Comparison of ENCODE assay signal across 34 cellular contexts in the genomic region with DNA sequence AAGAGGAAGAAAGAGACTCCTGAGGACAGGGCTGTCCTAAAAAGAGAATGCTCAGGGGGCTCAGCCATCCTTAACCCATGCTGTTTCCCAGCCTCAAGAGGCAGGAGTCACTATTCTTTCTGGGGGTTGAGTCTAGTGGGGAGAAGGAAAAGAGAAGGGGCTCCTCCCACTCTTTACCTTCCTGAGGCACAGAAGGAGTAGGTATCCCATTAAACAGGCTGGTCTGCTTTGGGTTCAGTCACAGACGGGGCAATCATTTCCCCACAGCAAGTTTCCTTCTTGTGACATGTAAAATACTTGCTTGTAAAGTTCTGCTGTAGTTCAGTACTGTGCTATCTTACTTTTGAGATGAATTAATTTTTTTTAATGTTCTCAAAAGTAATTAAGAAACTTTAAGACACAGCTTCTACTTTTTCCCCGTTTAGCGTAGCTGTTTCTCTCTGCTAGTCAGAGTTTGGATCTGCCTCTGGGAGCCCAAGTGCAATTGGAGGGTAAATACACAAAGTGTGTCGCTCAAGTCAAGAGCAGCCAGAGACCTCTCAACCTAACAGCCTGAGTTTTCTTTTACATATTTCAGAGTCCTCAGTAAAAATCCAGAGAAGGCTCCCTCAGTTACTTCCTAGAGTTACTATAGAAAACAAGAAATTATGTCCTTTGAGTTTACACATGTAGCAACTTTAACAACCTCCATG. TPM values are rescaled to one million over a fixed set of nuclear protein-coding genes. Genes with fewer than 3 reads are reported as not detected.
"Had no signal": no experiment of that assay in that cellular context is flagged by ENCODE, and none has a peak within 500 bp of the region (broad histone marks: within the 10 kb centered on the region; RNA-seq: fewer than 3 reads in every experiment).

No MANE protein-coding gene starts in this region.

- ATAC-seq: activated CD4-positive, CD25-positive, alpha-beta regulatory T cell treated with anti-CD3 and anti-CD28 coated beads, Interleukin-2, amount 50 U/mL, for 24 hours; activated CD8-positive, alpha-beta memory T cell treated with anti-CD3 and anti-CD28 coated beads, Interleukin-2, amount 10 ng/mL, durations not matched to agents 7 days and 5 days; activated CD8-positive, alpha-beta T cell treated with anti-CD3 and anti-CD28 coated beads, Interleukin-2, amount 10 ng/mL, durations not matched to agents 7 days and 5 days; activated naive CD4-positive, alpha-beta T cell treated with anti-CD3 and anti-CD28 coated beads, Interleukin-2, amount 50 U/mL, for 72 hours; activated naive CD8-positive, alpha-beta T cell treated with anti-CD3 and anti-CD28 coated beads, Interleukin-2, amount 50 U/mL, for 24 hours; body of pancreas; Panc1; Right ventricle myocardium inferior had no signal

- H3K4me3 ChIP-seq: ascending aorta, body of pancreas, SK-N-MC had no signal

- H3K9me3 Mint-ChIP-seq: activated naive CD4-positive, alpha-beta T cell treated with anti-CD3 and anti-CD28 coated beads, Interleukin-2, amount 50 U/mL, for 72 hours; activated naive CD8-positive, alpha-beta T cell treated with anti-CD3 and anti-CD28 coated beads, Interleukin-2, amount 50 U/mL, for 24 hours; activated T-cell treated with anti-CD3 and anti-CD28 coated beads, Interleukin-2, amount 50 U/mL, for 24 hours had no signal

- H3K27ac ChIP-seq: ascending aorta, body of pancreas, SK-N-MC, WERI-Rb-1 had no signal

- DNase-seq: activated CD4-positive, alpha-beta T cell treated with anti-CD3 and anti-CD28 coated beads for 4 hours; activated CD8-positive, alpha-beta memory T cell treated with anti-CD3 and anti-CD28 coated beads, Interleukin-2, amount 10 ng/mL, durations not matched to agents 7 days and 5 days; activated CD8-positive, alpha-beta T cell treated with anti-CD3 and anti-CD28 coated beads, Interleukin-2, amount 10 ng/mL, durations not matched to agents 7 days and 5 days; activated effector memory CD4-positive, alpha-beta T cell treated with anti-CD3 and anti-CD28 coated beads, Interleukin-2, amount 50 U/mL, for 16 hours; activated naive CD4-positive, alpha-beta T cell treated with Interleukin-2 at 50 U/mL for 16 hours; activated naive CD8-positive, alpha-beta T cell treated with anti-CD3 and anti-CD28 coated beads, Interleukin-2, amount 50 U/mL, for 24 hours; activated T-cell treated with anti-CD3 and anti-CD28 coated beads, Interleukin-2, amount 50 U/mL, for 24 hours; amniotic stem cell; body of pancreas; central memory CD4-positive, alpha-beta T cell; KG1; NCI-H1092; NCI-H1417 treated with DMSO at 0.1 percent for 48 hours; NCI-H1694; NCI-H2029; NCI-H345; NCI-H510A; NCI-H526 treated with DMSO at 0.1 percent for 48 hours; NCI-H82; NK-92 treated with Interleukin-12 subunit alpha and Interleukin-12 subunit beta, amount 100 ng/mL, for 24 hours; OCI-M1; RPMI8226; T-helper 1 cell; WERI-Rb-1 had no signal

- H3K4me1 Mint-ChIP-seq: activated CD8-positive, alpha-beta memory T cell treated with anti-CD3 and anti-CD28 coated beads, Interleukin-2, amount 10 ng/mL, durations not matched to agents 7 days and 5 days; activated naive CD8-positive, alpha-beta T cell treated with anti-CD3 and anti-CD28 coated beads, Interleukin-2, amount 50 U/mL, for 24 hours had no signal

- H3K9me3 ChIP-seq: ascending aorta, body of pancreas had no signal

- H3K4me1 ChIP-seq: ascending aorta, body of pancreas had no signal

- H3K36me3 Mint-ChIP-seq: activated CD8-positive, alpha-beta memory T cell treated with anti-CD3 and anti-CD28 coated beads, Interleukin-2, amount 10 ng/mL, durations not matched to agents 7 days and 5 days; activated naive CD4-positive, alpha-beta T cell treated with anti-CD3 and anti-CD28 coated beads, Interleukin-2, amount 50 U/mL, for 72 hours had no signal

- H3K4me3 Mint-ChIP-seq: activated CD8-positive, alpha-beta memory T cell treated with anti-CD3 and anti-CD28 coated beads, Interleukin-2, amount 10 ng/mL, durations not matched to agents 7 days and 5 days; activated CD8-positive, alpha-beta T cell treated with anti-CD3 and anti-CD28 coated beads, Interleukin-2, amount 10 ng/mL, durations not matched to agents 7 days and 5 days; activated naive CD8-positive, alpha-beta T cell treated with anti-CD3 and anti-CD28 coated beads, Interleukin-2, amount 50 U/mL, for 24 hours; activated T-cell treated with anti-CD3 and anti-CD28 coated beads, Interleukin-2, amount 50 U/mL, for 24 hours had no signal

- H3K27ac Mint-ChIP-seq: activated CD8-positive, alpha-beta memory T cell treated with anti-CD3 and anti-CD28 coated beads, Interleukin-2, amount 10 ng/mL, durations not matched to agents 7 days and 5 days; activated CD8-positive, alpha-beta T cell treated with anti-CD3 and anti-CD28 coated beads, Interleukin-2, amount 10 ng/mL, durations not matched to agents 7 days and 5 days; activated naive CD4-positive, alpha-beta T cell treated with anti-CD3 and anti-CD28 coated beads, Interleukin-2, amount 50 U/mL, for 72 hours; activated naive CD8-positive, alpha-beta T cell treated with anti-CD3 and anti-CD28 coated beads, Interleukin-2, amount 50 U/mL, for 24 hours; activated T-cell treated with anti-CD3 and anti-CD28 coated beads, Interleukin-2, amount 50 U/mL, for 24 hours had no signal

- H3K36me3 ChIP-seq: ascending aorta, WERI-Rb-1 had no signal

- H3K27me3 ChIP-seq: ascending aorta had no signal

- FAIRE-seq: bronchial epithelial cell had no signal

RNA-seq across cellular contexts. Expression of a gene that starts 15.0 kb away (rescaled TPM):
- total RNA-seq: activated CD8-positive, alpha-beta memory T cell treated with anti-CD3 and anti-CD28 coated beads, Interleukin-2, amount 10 ng/mL, durations not matched to agents 7 days and 5 days; activated CD8-positive, alpha-beta T cell treated with anti-CD3 and anti-CD28 coated beads, Interleukin-2, amount 10 ng/mL, durations not matched to agents 7 days and 5 days; activated naive CD4-positive, alpha-beta T cell treated with anti-CD3 and anti-CD28 coated beads, Interleukin-2, amount 50 U/mL, for 72 hours; ascending aorta; body of pancreas; bronchial epithelial cell; LHCN-M2; MCF 10A; Right ventricle myocardium inferior; T-helper 2 cell treated with Interferon-gamma antibody and Interleukin-4, amounts not matched to agents 100 ng/mL and 5 ng/mL, for 36 hours had no signal

RNA-seq across cellular contexts. Expression of a gene that starts 26.4 kb away (rescaled TPM):
- total RNA-seq: activated CD8-positive, alpha-beta memory T cell treated with anti-CD3 and anti-CD28 coated beads, Interleukin-2, amount 10 ng/mL, durations not matched to agents 7 days and 5 days; activated CD8-positive, alpha-beta T cell treated with anti-CD3 and anti-CD28 coated beads, Interleukin-2, amount 10 ng/mL, durations not matched to agents 7 days and 5 days; activated naive CD4-positive, alpha-beta T cell treated with anti-CD3 and anti-CD28 coated beads, Interleukin-2, amount 50 U/mL, for 72 hours; ascending aorta; body of pancreas; bronchial epithelial cell; LHCN-M2; MCF 10A; Right ventricle myocardium inferior; T-helper 2 cell treated with Interferon-gamma antibody and Interleukin-4, amounts not matched to agents 100 ng/mL and 5 ng/mL, for 36 hours had no signal

RNA-seq across cellular contexts. Expression of a gene that starts 41.4 kb away (rescaled TPM):
- total RNA-seq: activated CD8-positive, alpha-beta memory T cell treated with anti-CD3 and anti-CD28 coated beads, Interleukin-2, amount 10 ng/mL, durations not matched to agents 7 days and 5 days; activated CD8-positive, alpha-beta T cell treated with anti-CD3 and anti-CD28 coated beads, Interleukin-2, amount 10 ng/mL, durations not matched to agents 7 days and 5 days; activated naive CD4-positive, alpha-beta T cell treated with anti-CD3 and anti-CD28 coated beads, Interleukin-2, amount 50 U/mL, for 72 hours; ascending aorta; body of pancreas; bronchial epithelial cell; LHCN-M2; MCF 10A; Right ventricle myocardium inferior; T-helper 2 cell treated with Interferon-gamma antibody and Interleukin-4, amounts not matched to agents 100 ng/mL and 5 ng/mL, for 36 hours had no signal
